1 cellular context compared by ENCODE assay signal in the genomic region with DNA sequence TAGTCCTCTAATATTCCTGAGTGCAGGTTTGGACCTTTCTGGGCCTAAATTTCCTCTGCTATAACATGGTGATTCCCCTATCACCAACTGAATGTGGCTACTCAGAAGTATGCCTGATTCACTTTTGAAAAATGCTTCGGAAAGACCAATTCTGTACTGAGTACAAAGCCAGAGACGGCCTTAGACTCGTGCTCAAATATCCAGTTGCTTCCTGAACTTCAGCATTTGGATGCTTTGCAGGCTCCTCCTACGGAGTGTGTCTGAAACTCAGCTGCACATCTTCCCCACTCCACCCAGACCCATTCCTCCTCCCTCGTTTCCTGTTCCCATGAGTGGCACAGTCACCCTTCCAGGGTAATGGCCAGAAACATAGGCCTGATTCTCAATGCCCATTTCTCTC.
TF ChIP-seq lines count a peak whose summit lies in the region.

No MANE protein-coding gene starts in this region.

TF ChIP-seq in IMR-90, 13 proteins besides CTCF, POLR2A, EP300 and RAD21 (continued from another document):
- TF ChIP-seq, protein P1, sequence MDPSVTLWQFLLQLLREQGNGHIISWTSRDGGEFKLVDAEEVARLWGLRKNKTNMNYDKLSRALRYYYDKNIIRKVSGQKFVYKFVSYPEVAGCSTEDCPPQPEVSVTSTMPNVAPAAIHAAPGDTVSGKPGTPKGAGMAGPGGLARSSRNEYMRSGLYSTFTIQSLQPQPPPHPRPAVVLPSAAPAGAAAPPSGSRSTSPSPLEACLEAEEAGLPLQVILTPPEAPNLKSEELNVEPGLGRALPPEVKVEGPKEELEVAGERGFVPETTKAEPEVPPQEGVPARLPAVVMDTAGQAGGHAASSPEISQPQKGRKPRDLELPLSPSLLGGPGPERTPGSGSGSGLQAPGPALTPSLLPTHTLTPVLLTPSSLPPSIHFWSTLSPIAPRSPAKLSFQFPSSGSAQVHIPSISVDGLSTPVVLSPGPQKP (IDR thresholded peaks at IDR 0.05; ENCODE audit: borderline replicate concordance, low read depth, low read length) = no peak
- TF ChIP-seq MAFK (IDR thresholded peaks at IDR 0.05; ENCODE audit: low read depth, low read length) (no peak), MAZ (IDR thresholded peaks at IDR 0.05; ENCODE audit: borderline replicate concordance, low read depth, low read length) (no peak), SMC3 (IDR thresholded peaks at IDR 0.05; ENCODE audit: low read depth, low read length) (no peak), RCOR1 (IDR thresholded peaks at IDR 0.05; ENCODE audit: insufficient replicate concordance, low read length) (no peak), FOS (IDR thresholded peaks at IDR 0.05; ENCODE audit: low read depth, low read length) (no peak), CHD1 (IDR thresholded peaks at IDR 0.05; ENCODE audit: low read depth, low read length) (no peak)
- TF ChIP-seq, protein P2, sequence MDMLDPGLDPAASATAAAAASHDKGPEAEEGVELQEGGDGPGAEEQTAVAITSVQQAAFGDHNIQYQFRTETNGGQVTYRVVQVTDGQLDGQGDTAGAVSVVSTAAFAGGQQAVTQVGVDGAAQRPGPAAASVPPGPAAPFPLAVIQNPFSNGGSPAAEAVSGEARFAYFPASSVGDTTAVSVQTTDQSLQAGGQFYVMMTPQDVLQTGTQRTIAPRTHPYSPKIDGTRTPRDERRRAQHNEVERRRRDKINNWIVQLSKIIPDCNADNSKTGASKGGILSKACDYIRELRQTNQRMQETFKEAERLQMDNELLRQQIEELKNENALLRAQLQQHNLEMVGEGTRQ (IDR thresholded peaks at IDR 0.05; ENCODE audit: low read depth, low read length) = no peak
